In the genomic region with DNA sequence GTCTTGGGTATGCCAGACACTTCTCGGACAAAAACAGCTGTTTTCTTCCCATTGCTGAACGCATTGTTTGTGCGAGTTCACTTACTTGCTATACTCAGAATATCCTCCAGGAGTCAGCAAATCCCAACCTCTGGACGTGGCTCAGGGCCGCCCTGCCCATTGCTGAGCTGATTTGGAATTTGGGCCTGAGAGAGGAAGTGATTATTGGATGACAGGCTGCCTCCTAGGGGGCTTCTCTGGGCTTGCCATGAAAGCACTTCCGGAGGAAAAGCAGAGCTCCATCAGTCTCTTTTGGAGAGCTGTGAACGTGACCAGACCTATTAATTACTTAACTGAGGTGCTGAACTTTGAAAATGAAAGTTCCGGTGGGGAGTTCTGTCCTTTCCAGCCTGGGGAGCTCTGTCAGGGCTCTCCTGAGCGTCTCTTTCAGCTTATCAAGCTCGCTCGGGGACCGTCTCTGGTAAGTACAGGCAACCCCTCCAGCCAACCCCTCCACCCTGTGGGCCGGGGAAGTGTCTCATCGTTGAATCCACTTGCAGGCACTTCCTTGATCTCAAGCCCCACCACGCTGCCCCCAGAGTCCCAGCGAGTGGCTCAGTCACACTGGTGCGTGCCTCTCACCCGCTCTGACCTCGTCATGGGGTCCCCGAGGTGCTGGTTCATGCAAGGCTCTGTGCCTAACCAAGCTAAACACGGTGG, we compare ENCODE assay signal across 8 cellular contexts.
DNase-seq lines count a peak whose midpoint lies in the region; ATAC-seq and TF ChIP-seq lines count a peak whose summit lies in the region.

No MANE protein-coding gene starts in this region.

- peak; percentile 49 for DNase-seq in GDM1 (lab: John Stamatoyannopoulos, UW)
- peak; percentile 75 for DNase-seq in NCI-H1436 (lab: John Stamatoyannopoulos, UW)
- DNase-seq in T-cell: peak in 31 of 34 experiments; percentile 7 to 52 (median 22)
- peak; percentile 70 for DNase-seq in amniotic stem cell (lab: John Stamatoyannopoulos, UW)
- peak; percentile 71 to 85 (median 76) for DNase-seq in right cardiac atrium
- DNase-seq in sigmoid colon: peak; percentile 84

- H3K27me3 ChIP-seq in right cardiac atrium (ENCODE audit: control insufficient read depth, insufficient read depth): no peaks in the 10 kb centered on the region
- peaks cover 0 to 11% (median 0%) of the 10 kb centered on the region in 3 donors for H3K27me3 ChIP-seq in sigmoid colon

- TF ChIP-seq EP300 in sigmoid colon (IDR thresholded peaks at IDR 0.05): no peak

- CTCF ChIA-PET in T-cell (lab: Charles Lee): interaction anchor here (0.6 to 2.4 kb wide), 18 partner anchors 19 to 1647 kb away, joined by 3 to 32 read pairs (median 4); no protein-coding TSS in a partner anchor

- no peak overlapping the region for H3K27ac ChIP-seq in right cardiac atrium (ENCODE audit: low read length)
- no peak overlapping the region for H3K27ac ChIP-seq in sigmoid colon

- ATAC-seq in HG02588 (IDR thresholded peaks at IDR 0.05; ENCODE audit: unreplicated experiment) (peak; percentile 70), T-cell (replicated peaks in 1 of 4) (peak; percentile 69 to 82 (median 74)), right cardiac atrium (peak; percentile 90 to 92), HG03521 (IDR thresholded peaks at IDR 0.05; ENCODE audit: unreplicated experiment) (no peak)

- POLR2A ChIA-PET in T-cell (lab: Charles Lee): interaction anchor here in 1 of 2 donors (0.7 kb wide), 1 partner anchor 64 kb away, joined by 3 read pairs; no protein-coding TSS in a partner anchor

- 38% methylated on average over 21 of the region's 21 CpGs for WGBS in right cardiac atrium
- WGBS in sigmoid colon, 2 donors: 47 to 49% methylated on average over 21 of the region's 21 CpGs

- intact Hi-C loops in right cardiac atrium (cut with DNase I): loop anchor here in 3 of 4 donors (5.0 to 10.0 kb wide), 6 partner anchors 129 to 1279 kb away; no protein-coding TSS in a partner anchor
- intact Hi-C loops in sigmoid colon (cut with DNase I): loop anchor here (2.0 to 10.0 kb wide), 6 partner anchors 143 to 1283 kb away; no protein-coding TSS in a partner anchor

- H3K4me1 ChIP-seq in right cardiac atrium (ENCODE audit: control insufficient read depth, insufficient read depth, low read length): no peaks in the 10 kb centered on the region
- peaks cover 0 to 10% (median 5%) of the 10 kb centered on the region in 4 donors for H3K4me1 ChIP-seq in sigmoid colon

- H3K9me3 Mint-ChIP-seq in T-cell: no peaks in the 10 kb centered on the region

- H3K27me3 Mint-ChIP-seq in T-cell: peaks cover 10 to 13% of the 10 kb centered on the region in 2 donors

- H3K9me3 ChIP-seq in right cardiac atrium (ENCODE audit: control insufficient read depth, low read length): no peaks in the 10 kb centered on the region
- no peaks in the 10 kb centered on the region for H3K9me3 ChIP-seq in sigmoid colon

- H3K4me1 Mint-ChIP-seq in T-cell: peaks cover 3 to 4% (median 4%) of the 10 kb centered on the region in 3 donors

- peak overlapping the region; percentile 21 to 38 (median 29) for H3K4me3 Mint-ChIP-seq in T-cell

- no peak overlapping the region for H3K27ac Mint-ChIP-seq in T-cell

- TF ChIP-seq CTCF in sigmoid colon (IDR thresholded peaks at IDR 0.05): peak; percentile 79 to 85 (median 82)

- H3K36me3 ChIP-seq in sigmoid colon: no peaks in the 10 kb centered on the region

- H3K4me3 ChIP-seq in right cardiac atrium (ENCODE audit: low read length): no peak overlapping the region
- no peak overlapping the region for H3K4me3 ChIP-seq in sigmoid colon

- no peaks in the 10 kb centered on the region for H3K36me3 Mint-ChIP-seq in T-cell

- TF ChIP-seq POLR2A in sigmoid colon (IDR thresholded peaks at IDR 0.05): no peak

Comparison
In these comparisons a context has a peak if more than half of its experiments do, and no peak if none do; other contexts are left out.
1. DNase-seq: peak in every context shown above with its lines; median percentile 84 in sigmoid colon; 76 in right cardiac atrium; 75 in NCI-H1436; 70 in amniotic stem cell; 49 in GDM1; 22 in T-cell.